ENCODE assay signal across 8 cellular contexts in genomic region chr1:6234502-6235295, GRCh38. TPM values are rescaled to one million over a fixed set of nuclear protein-coding genes. Genes with fewer than 3 reads are reported as not detected.
A peak's percentile ranks its signal among the peaks of the same experiment; 100 is the strongest.
DNase-seq lines count a peak whose midpoint lies in the region; ATAC-seq and TF ChIP-seq lines count a peak whose summit lies in the region.

No MANE protein-coding gene starts in this region.

- no peaks in the 10 kb centered on the region for H3K9me3 Mint-ChIP-seq in activated naive CD4-positive, alpha-beta T cell treated with anti-CD3 and anti-CD28 coated beads, Interleukin-2, amount 50 U/mL, for 72 hours

- 57 to 60% methylated on average over 20 of the region's 20 CpGs for WGBS in thyroid gland, 2 donors

- intact Hi-C loops in left ventricle myocardium inferior (cut with micrococcal nuclease) (no loop called here), Right ventricle myocardium superior (cut with DNase I) (loop anchor here (5.0 kb wide), 1 partner anchor 32 kb away; no protein-coding TSS in a partner anchor), thyroid gland (cut with DNase I) (no loop called here)

- peak overlapping the region; percentile 90 for H3K27ac ChIP-seq in left ventricle myocardium inferior (replicated peaks)
- no peak overlapping the region for H3K27ac ChIP-seq in thyroid gland

- no peak for TF ChIP-seq POLR2A in thyroid gland (IDR thresholded peaks at IDR 0.05)

- H3K9me3 ChIP-seq in left ventricle myocardium inferior (replicated peaks) (no peaks in the 10 kb centered on the region), thyroid gland (no peaks in the 10 kb centered on the region)

- H3K36me3 Mint-ChIP-seq in activated naive CD4-positive, alpha-beta T cell treated with anti-CD3 and anti-CD28 coated beads, Interleukin-2, amount 50 U/mL, for 72 hours, result peaks cover 6 to 18% of the 10 kb centered on the region in 2 donors

- peaks cover 40% of the 10 kb centered on the region for H3K4me1 ChIP-seq in left ventricle myocardium inferior
- peaks cover 9 to 11% of the 10 kb centered on the region in 2 donors for H3K4me1 ChIP-seq in thyroid gland

- H3K4me3 ChIP-seq in left ventricle myocardium inferior (peak overlapping the region; percentile 72), thyroid gland (replicated peaks in 1 of 3) (peak overlapping the region; percentile 60 to 93 (median 72))

- peaks cover 11% of the 10 kb centered on the region for H3K27me3 ChIP-seq in left ventricle myocardium inferior (ENCODE audit: low read depth)
- H3K27me3 ChIP-seq in thyroid gland, result no peaks in the 10 kb centered on the region

- TF ChIP-seq CTCF in left ventricle myocardium inferior (IDR thresholded peaks at IDR 0.05; ENCODE audit: borderline replicate concordance) (no peak), thyroid gland (IDR thresholded peaks at IDR 0.05) (no peak)

- H3K36me3 ChIP-seq in left ventricle myocardium inferior (peaks cover 50% of the 10 kb centered on the region), thyroid gland (peaks cover 20 to 31% of the 10 kb centered on the region in 2 donors)

- peak overlapping the region; percentile 55 to 85 for H3K27ac Mint-ChIP-seq in activated naive CD4-positive, alpha-beta T cell treated with anti-CD3 and anti-CD28 coated beads, Interleukin-2, amount 50 U/mL, for 72 hours

- DNase-seq in left ventricle myocardium inferior (no peak), Right ventricle myocardium superior (no peak), iris pigment epithelial cell (ENCODE audit: low read depth) (peak; percentile 43), thyroid gland (no peak), kidney tubule cell (ENCODE audit: low spot score) (no peak), cortex of kidney (lab: John Stamatoyannopoulos, UW) (no peak)
- DNase-seq in activated naive CD4-positive, alpha-beta T cell treated with anti-CD3 and anti-CD28 coated beads, Interleukin-2, amount 50 U/mL, for 72 hours (ENCODE audit: low spot score in 2 of 2), result no peak
- no peak for DNase-seq in activated effector memory CD4-positive, alpha-beta T cell treated with anti-CD3 and anti-CD28 coated beads, Interleukin-2, amount 50 U/mL, for 16 hours

- no peak for ATAC-seq in Right ventricle myocardium superior (ENCODE audit: poor library complexity)
- no peak for ATAC-seq in activated naive CD4-positive, alpha-beta T cell treated with anti-CD3 and anti-CD28 coated beads, Interleukin-2, amount 50 U/mL, for 72 hours

RNA-seq across cellular contexts. Expression of gene ICMT, which starts 1.1 kb away (rescaled TPM):
- total RNA-seq in left ventricle myocardium inferior, result 70.3 TPM
- 48.8 TPM for total RNA-seq in Right ventricle myocardium superior
- total RNA-seq in activated naive CD4-positive, alpha-beta T cell treated with anti-CD3 and anti-CD28 coated beads, Interleukin-2, amount 50 U/mL, for 72 hours, result 10 to 100 TPM; 31.6 to 34.1 TPM
- total RNA-seq in thyroid gland, result 10 to 100 TPM; 66.2 to 86.2 (median 78.1) TPM

RNA-seq across cellular contexts. Expression of gene HES3, which starts 9.3 kb away (rescaled TPM):
- not detected for total RNA-seq in left ventricle myocardium inferior
- not detected for total RNA-seq in Right ventricle myocardium superior
- not detected for total RNA-seq in activated naive CD4-positive, alpha-beta T cell treated with anti-CD3 and anti-CD28 coated beads, Interleukin-2, amount 50 U/mL, for 72 hours
- not detected for total RNA-seq in thyroid gland

RNA-seq across cellular contexts. Expression of gene GPR153, which starts 26.2 kb away (rescaled TPM):
- total RNA-seq in left ventricle myocardium inferior (4.8 TPM), Right ventricle myocardium superior (12.5 TPM), thyroid gland (1 to 10 TPM in 3 of 4 donors, under 1 TPM in 1; 0.78 to 3.2 (median 1.5) TPM)
- total RNA-seq in activated naive CD4-positive, alpha-beta T cell treated with anti-CD3 and anti-CD28 coated beads, Interleukin-2, amount 50 U/mL, for 72 hours, result under 1 TPM; 0.31 to 0.73 TPM

RNA-seq across cellular contexts. Expression of gene RNF207, which starts 28.8 kb away (rescaled TPM):
- total RNA-seq in left ventricle myocardium inferior, result 83.3 TPM
- 70.1 TPM for total RNA-seq in Right ventricle myocardium superior
- 10 to 100 TPM in 1 of 2 donors, 1 to 10 TPM in 1; 1.5 to 20.6 TPM for total RNA-seq in activated naive CD4-positive, alpha-beta T cell treated with anti-CD3 and anti-CD28 coated beads, Interleukin-2, amount 50 U/mL, for 72 hours
- total RNA-seq in thyroid gland, result 10 to 100 TPM; 32.9 to 63.5 (median 47.0) TPM

RNA-seq across cellular contexts. Expression of gene RPL22, which starts 35.3 kb away (rescaled TPM):
- 250 TPM for total RNA-seq in left ventricle myocardium inferior
- total RNA-seq in Right ventricle myocardium superior, result 234 TPM
- total RNA-seq in activated naive CD4-positive, alpha-beta T cell treated with anti-CD3 and anti-CD28 coated beads, Interleukin-2, amount 50 U/mL, for 72 hours, result 100 to 1,000 TPM; 514 to 595 TPM
- total RNA-seq in thyroid gland, result 100 to 1,000 TPM; 154 to 230 (median 181) TPM
